In the genomic region with DNA sequence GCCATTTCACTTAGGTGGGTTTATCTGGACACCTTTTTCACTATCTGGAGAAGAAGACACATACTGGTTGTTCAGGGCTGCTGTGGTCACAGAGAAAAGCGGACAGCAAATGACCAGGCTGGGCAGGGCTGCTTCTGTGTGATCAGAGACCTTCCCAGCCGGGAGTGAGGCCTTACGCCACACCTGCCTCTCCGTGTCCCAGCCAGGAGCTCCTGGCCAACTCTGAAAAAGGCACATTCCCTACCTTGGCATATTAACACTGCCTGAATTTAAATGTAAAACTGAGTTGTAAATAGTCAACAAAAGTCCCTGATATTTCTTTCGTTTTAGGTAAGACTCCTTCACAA, we compare ENCODE assay signal across 23 cellular contexts. TPM values are rescaled to one million over a fixed set of nuclear protein-coding genes. Genes with fewer than 3 reads are reported as not detected.
"Had no signal": no experiment of that assay in that cellular context is flagged by ENCODE, and none has a peak within 500 bp of the region (broad histone marks: within the 10 kb centered on the region; RNA-seq: fewer than 3 reads in every experiment).

No MANE protein-coding gene starts in this region.

- H3K4me1 Mint-ChIP-seq: activated CD4-positive, alpha-beta T cell treated with anti-CD3 and anti-CD28 coated beads, Interleukin-2, amount 10 ng/mL, durations not matched to agents 24 days and 14 days; brain; neural progenitor cell had no signal

- H3K9me3 ChIP-seq: sigmoid colon had no signal

- H3K27me3 ChIP-seq: neural progenitor cell, sigmoid colon had no signal

- ATAC-seq: activated CD8-positive, alpha-beta T cell treated with anti-CD3 and anti-CD28 coated beads for 36 hours; activated naive CD8-positive, alpha-beta T cell treated with anti-CD3 and anti-CD28 coated beads, Interleukin-2, amount 50 U/mL, for 24 hours had no signal

- H3K9ac ChIP-seq: neural progenitor cell had no signal

- H3K27ac Mint-ChIP-seq: activated CD4-positive, alpha-beta T cell treated with anti-CD3 and anti-CD28 coated beads, Interleukin-2, amount 10 ng/mL, durations not matched to agents 24 days and 14 days; activated CD8-positive, alpha-beta T cell treated with anti-CD3 and anti-CD28 coated beads for 36 hours; activated naive CD4-positive, alpha-beta T cell treated with anti-CD3 and anti-CD28 coated beads for 36 hours; activated naive CD8-positive, alpha-beta T cell treated with anti-CD3 and anti-CD28 coated beads, Interleukin-2, amount 50 U/mL, for 24 hours; activated T-helper 2 cell treated with anti-CD3 and anti-CD28 coated beads, Interferon-gamma antibody, Interleukin-2, Interleukin-4, amounts not matched to agents 10 μg/mL and 5 μg/mL and 100 μg/mL, durations not matched to agents 14 hours and 24 hours and 36 hours; naive thymus-derived CD4-positive, alpha-beta T cell; neural progenitor cell; stimulated activated memory B cell treated with anti-CD40 and anti-IgM and Interleukin-4, amounts not matched to agents 10 μg/mL and 1 μg/mL and 100 μg/mL, for 72 hours had no signal

- H3K27me3 Mint-ChIP-seq: activated CD4-positive, alpha-beta T cell treated with anti-CD3 and anti-CD28 coated beads, Interleukin-2, amount 10 ng/mL, durations not matched to agents 24 days and 14 days; activated CD8-positive, alpha-beta T cell treated with anti-CD3 and anti-CD28 coated beads for 36 hours; brain; naive thymus-derived CD4-positive, alpha-beta T cell; stimulated activated memory B cell treated with anti-CD40 and anti-IgM and Interleukin-4, amounts not matched to agents 10 μg/mL and 1 μg/mL and 100 μg/mL, for 72 hours had no signal

- H3K4me3 ChIP-seq: neural progenitor cell, sigmoid colon had no signal

- H3K4me3 Mint-ChIP-seq: activated CD4-positive, alpha-beta T cell treated with anti-CD3 and anti-CD28 coated beads, Interleukin-2, amount 10 ng/mL, durations not matched to agents 24 days and 14 days; activated CD8-positive, alpha-beta T cell treated with anti-CD3 and anti-CD28 coated beads for 36 hours; activated naive CD4-positive, alpha-beta T cell treated with anti-CD3 and anti-CD28 coated beads for 36 hours; activated naive CD8-positive, alpha-beta T cell treated with anti-CD3 and anti-CD28 coated beads, Interleukin-2, amount 50 U/mL, for 24 hours; brain; naive thymus-derived CD4-positive, alpha-beta T cell; neural progenitor cell; stimulated activated memory B cell treated with anti-CD40 and anti-IgM and Interleukin-4, amounts not matched to agents 10 μg/mL and 1 μg/mL and 100 μg/mL, for 72 hours had no signal

- H3K36me3 ChIP-seq: neural progenitor cell had no signal

- H3K9me3 Mint-ChIP-seq: activated CD4-positive, alpha-beta T cell treated with anti-CD3 and anti-CD28 coated beads, Interleukin-2, amount 10 ng/mL, durations not matched to agents 24 days and 14 days; activated CD8-positive, alpha-beta T cell treated with anti-CD3 and anti-CD28 coated beads for 36 hours; activated naive CD4-positive, alpha-beta T cell treated with anti-CD3 and anti-CD28 coated beads for 36 hours; activated naive CD8-positive, alpha-beta T cell treated with anti-CD3 and anti-CD28 coated beads, Interleukin-2, amount 50 U/mL, for 24 hours; activated T-helper 2 cell treated with anti-CD3 and anti-CD28 coated beads, Interferon-gamma antibody, Interleukin-2, Interleukin-4, amounts not matched to agents 10 μg/mL and 5 μg/mL and 100 μg/mL, durations not matched to agents 14 hours and 24 hours and 36 hours; brain; naive thymus-derived CD4-positive, alpha-beta T cell; neural progenitor cell; stimulated activated memory B cell treated with anti-CD40 and anti-IgM and Interleukin-4, amounts not matched to agents 10 μg/mL and 1 μg/mL and 100 μg/mL, for 72 hours had no signal

- DNase-seq: activated CD4-positive, alpha-beta T cell treated with anti-CD3 and anti-CD28 coated beads, Interleukin-2, amount 10 ng/mL, durations not matched to agents 24 days and 14 days; activated CD4-positive, CD25-positive, alpha-beta regulatory T cell; activated CD8-positive, alpha-beta T cell treated with anti-CD3 and anti-CD28 coated beads for 36 hours; activated naive CD4-positive, alpha-beta T cell treated with anti-CD3 and anti-CD28 coated beads for 36 hours; activated naive CD8-positive, alpha-beta T cell treated with anti-CD3 and anti-CD28 coated beads, Interleukin-2, amount 50 U/mL, for 24 hours; activated T-cell treated with anti-CD3 and anti-CD28 coated beads, Interleukin-2, amount 50 U/mL, for 1 hour; central memory CD4-positive, alpha-beta T cell; erythroblast; foreskin melanocyte; mesenchymal stem cell; naive thymus-derived CD4-positive, alpha-beta T cell; stimulated activated CD4-positive, alpha-beta T cell treated with anti-CD3 and anti-CD28 coated beads, Interleukin-4, amount 100 ng/mL, for 24 hours; T-helper 1 cell; T-helper 9 cell had no signal

- H3K4me2 ChIP-seq: neural progenitor cell had no signal

- H2AFZ ChIP-seq: neural progenitor cell had no signal

- H3K27ac ChIP-seq: neural progenitor cell had no signal

RNA-seq across cellular contexts. Expression of a gene that starts 9.1 kb away (rescaled TPM):
- total RNA-seq: activated CD4-positive, alpha-beta T cell treated with anti-CD3 and anti-CD28 coated beads, Interleukin-2, amount 10 ng/mL, durations not matched to agents 24 days and 14 days; activated CD8-positive, alpha-beta T cell treated with anti-CD3 and anti-CD28 coated beads for 36 hours; activated naive CD4-positive, alpha-beta T cell treated with anti-CD3 and anti-CD28 coated beads for 36 hours; activated T-helper 2 cell treated with anti-CD3 and anti-CD28 coated beads, Interferon-gamma antibody, Interleukin-2, Interleukin-4, amounts not matched to agents 10 μg/mL and 5 μg/mL and 100 μg/mL, durations not matched to agents 14 hours and 24 hours and 36 hours; left ventricle myocardium superior; mucosa of gallbladder; naive thymus-derived CD4-positive, alpha-beta T cell; osteocyte; sigmoid colon had no signal
- polyA plus RNA-seq: naive thymus-derived CD4-positive, alpha-beta T cell; sigmoid colon had no signal

RNA-seq across cellular contexts. Expression of a gene that starts 12.5 kb away (rescaled TPM):
- total RNA-seq: activated CD4-positive, alpha-beta T cell treated with anti-CD3 and anti-CD28 coated beads, Interleukin-2, amount 10 ng/mL, durations not matched to agents 24 days and 14 days; activated naive CD4-positive, alpha-beta T cell treated with anti-CD3 and anti-CD28 coated beads for 36 hours; activated T-helper 2 cell treated with anti-CD3 and anti-CD28 coated beads, Interferon-gamma antibody, Interleukin-2, Interleukin-4, amounts not matched to agents 10 μg/mL and 5 μg/mL and 100 μg/mL, durations not matched to agents 14 hours and 24 hours and 36 hours; left ventricle myocardium superior; mucosa of gallbladder; naive thymus-derived CD4-positive, alpha-beta T cell; osteocyte; sigmoid colon had no signal
- polyA plus RNA-seq: keratinocyte; naive thymus-derived CD4-positive, alpha-beta T cell; sigmoid colon had no signal
